6 cellular contexts compared by ENCODE assay signal in the genomic region with DNA sequence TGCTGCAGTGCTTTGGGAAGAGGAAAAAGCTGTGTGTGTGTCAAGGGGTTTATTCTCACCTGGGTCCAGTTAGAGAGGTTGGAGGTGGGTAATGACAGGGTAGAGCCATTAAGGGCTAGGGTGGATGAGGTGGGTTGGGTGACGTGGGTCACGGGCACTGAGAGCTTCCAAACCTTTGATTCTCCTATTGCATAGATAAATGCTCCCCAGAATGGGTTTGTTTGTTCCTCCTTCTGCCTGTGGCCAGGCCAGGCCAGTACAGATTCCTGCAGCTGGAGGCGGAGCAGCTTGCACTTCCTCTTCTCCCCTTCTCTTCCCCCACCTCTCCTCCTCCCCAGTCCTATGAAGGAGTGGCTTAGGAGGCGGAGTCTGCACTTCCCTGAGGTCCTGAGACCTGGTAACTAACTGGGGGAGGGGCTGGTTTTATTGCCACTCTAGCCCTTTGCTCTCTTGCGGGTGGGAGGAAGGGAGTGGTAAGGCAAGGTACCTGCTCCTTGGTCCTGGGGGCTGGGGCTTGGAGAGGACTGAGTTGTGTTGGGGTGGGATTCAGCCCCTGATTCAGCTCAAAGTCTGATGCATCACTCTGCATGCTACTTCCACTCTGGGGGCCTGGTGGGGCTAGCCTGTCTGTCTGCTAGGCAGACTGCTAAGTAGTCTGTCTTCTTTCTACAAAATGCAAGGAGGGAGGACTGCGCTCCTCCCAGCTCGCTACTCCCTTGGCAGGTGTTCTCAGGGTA.
DNase-seq lines count a peak whose midpoint lies in the region; ATAC-seq and FAIRE-seq lines count a peak whose summit lies in the region.

No MANE protein-coding gene starts in this region.

- intact Hi-C loops in head of caudate nucleus (cut with DNase I): no loop called here

- no peak overlapping the region for H3K4me3 ChIP-seq in NT2/D1 (ENCODE audit: insufficient read length, low read depth)

- peaks cover 6% of the 10 kb centered on the region for H3K36me3 ChIP-seq in NT2/D1 (ENCODE audit: insufficient read depth, insufficient read length, low read length)

- peaks cover 18% of the 10 kb centered on the region for H3K4me1 ChIP-seq in NT2/D1 (ENCODE audit: insufficient read depth, insufficient read length)

- H3K9ac ChIP-seq in NT2/D1 (ENCODE audit: insufficient read length, low read depth): no peak overlapping the region

- no peak for FAIRE-seq in urothelium cell line (lab: Jason Lieb, UNC)

- ATAC-seq in GM21786 (IDR thresholded peaks at IDR 0.05; ENCODE audit: unreplicated experiment): peak; percentile 71

- H3K9me3 ChIP-seq in NT2/D1 (ENCODE audit: insufficient read depth, low read length): no peaks in the 10 kb centered on the region

- peak; percentile 92 for DNase-seq in CD1c-positive myeloid dendritic cell (ENCODE audit: extremely low spot score)
- DNase-seq in NT2/D1 (ENCODE audit: low read depth, low spot score): peak; percentile 36
- peak in 32 of 42 donors; percentile 14 to 66 (median 33) for DNase-seq in head of caudate nucleus
- DNase-seq in urothelium cell line (ENCODE audit: low spot score): peak; percentile 77
- DNase-seq in NCI-H1930 (lab: John Stamatoyannopoulos, UW): no peak

- H3K27me3 ChIP-seq in NT2/D1 (ENCODE audit: insufficient read depth, insufficient read length): peaks cover 22% of the 10 kb centered on the region

Comparison
In these comparisons a context has a peak if more than half of its experiments do, and no peak if none do; other contexts are left out.
1. DNase-seq: peak in CD1c-positive myeloid dendritic cell (single experiment), NT2/D1 (single experiment), head of caudate nucleus (32 of 42) and urothelium cell line (single experiment); none in NCI-H1930 (0 of 2).